ENCODE assay signal across 8 cellular contexts in genomic region chr3:187044206-187044605, GRCh38.
DNase-seq lines count a peak whose midpoint lies in the region; ATAC-seq lines count a peak whose summit lies in the region.

No MANE protein-coding gene starts in this region.

- intact Hi-C loops in CD4-positive, alpha-beta memory T cell (cut with micrococcal nuclease), result loop anchor here (5.0 kb wide), 2 partner anchors 37 to 112 kb away; partner anchors contain the start of gene ST6GAL1

- no peak for DNase-seq in CD4-positive, alpha-beta memory T cell
- DNase-seq in stimulated activated naive CD8-positive, alpha-beta T cell treated with anti-CD3 and anti-CD28 coated beads, Interleukin-15, amount 100 ng/mL, for 72 hours, result no peak
- DNase-seq in GF-D8 (lab: John Stamatoyannopoulos, UW), result no peak
- no peak for DNase-seq in activated CD4-positive, alpha-beta T cell treated with anti-CD3 and anti-CD28 coated beads, Interleukin-2, amount 50 U/mL, for 1 hour
- no peak for DNase-seq in DMS79 treated with DMSO at 0.1 percent for 48 hours (lab: John Stamatoyannopoulos, UW)

- H3K4me3 Mint-ChIP-seq in CD4-positive, alpha-beta memory T cell, result peak overlapping the region in 7 of 8 donors; percentile 20 to 73 (median 47)
- H3K4me3 Mint-ChIP-seq in activated T-helper 17 cell treated with anti-CD3 and anti-CD28 coated beads, Interleukin-2, amount 50 U/mL, for 72 hours, result peak overlapping the region; percentile 82
- peak overlapping the region; percentile 48 to 56 for H3K4me3 Mint-ChIP-seq in stimulated activated naive CD8-positive, alpha-beta T cell treated with anti-CD3 and anti-CD28 coated beads, Interleukin-15, amount 100 ng/mL, for 72 hours

- peaks cover 46% of the 10 kb centered on the region for H3K36me3 ChIP-seq in CD4-positive, alpha-beta memory T cell (ENCODE audit: insufficient read depth, low read length)

- H3K27me3 ChIP-seq in CD4-positive, alpha-beta memory T cell (ENCODE audit: insufficient read depth, low read length), result no peaks in the 10 kb centered on the region

- no peak overlapping the region for H3K4me3 ChIP-seq in CD4-positive, alpha-beta memory T cell (ENCODE audit: low read length in 2 of 2)

- no peaks in the 10 kb centered on the region for H3K27me3 Mint-ChIP-seq in CD4-positive, alpha-beta memory T cell
- H3K27me3 Mint-ChIP-seq in activated T-helper 17 cell treated with anti-CD3 and anti-CD28 coated beads, Interleukin-2, amount 50 U/mL, for 72 hours, result no peaks in the 10 kb centered on the region
- H3K27me3 Mint-ChIP-seq in stimulated activated naive CD8-positive, alpha-beta T cell treated with anti-CD3 and anti-CD28 coated beads, Interleukin-15, amount 100 ng/mL, for 72 hours, result no peaks in the 10 kb centered on the region

- H3K27ac Mint-ChIP-seq in CD4-positive, alpha-beta memory T cell, result peak overlapping the region in 6 of 7 donors; percentile 55 to 90 (median 81)
- H3K27ac Mint-ChIP-seq in activated T-helper 17 cell treated with anti-CD3 and anti-CD28 coated beads, Interleukin-2, amount 50 U/mL, for 72 hours, result peak overlapping the region; percentile 96
- peak overlapping the region; percentile 20 to 84 for H3K27ac Mint-ChIP-seq in stimulated activated naive CD8-positive, alpha-beta T cell treated with anti-CD3 and anti-CD28 coated beads, Interleukin-15, amount 100 ng/mL, for 72 hours

- H3K9me3 Mint-ChIP-seq in CD4-positive, alpha-beta memory T cell, result peaks cover 0 to 4% (median 0%) of the 10 kb centered on the region in 8 donors
- no peaks in the 10 kb centered on the region for H3K9me3 Mint-ChIP-seq in activated T-helper 17 cell treated with anti-CD3 and anti-CD28 coated beads, Interleukin-2, amount 50 U/mL, for 72 hours
- H3K9me3 Mint-ChIP-seq in stimulated activated naive CD8-positive, alpha-beta T cell treated with anti-CD3 and anti-CD28 coated beads, Interleukin-15, amount 100 ng/mL, for 72 hours, result peaks cover 0 to 6% of the 10 kb centered on the region in 2 donors

- peaks cover 80 to 86% of the 10 kb centered on the region in 2 donors for H3K36me3 Mint-ChIP-seq in CD4-positive, alpha-beta memory T cell
- H3K36me3 Mint-ChIP-seq in activated T-helper 17 cell treated with anti-CD3 and anti-CD28 coated beads, Interleukin-2, amount 50 U/mL, for 72 hours (ENCODE audit: low read depth), result peaks cover 99% of the 10 kb centered on the region

- H3K4me1 ChIP-seq in CD4-positive, alpha-beta memory T cell (ENCODE audit: insufficient read depth, low read length), result peaks cover 92% of the 10 kb centered on the region

- no peaks in the 10 kb centered on the region for H3K9me3 ChIP-seq in CD4-positive, alpha-beta memory T cell (ENCODE audit: control insufficient read depth in 1 of 2, low read length in 2 of 2)

- H3K4me1 Mint-ChIP-seq in CD4-positive, alpha-beta memory T cell, result peaks cover 62 to 99% (median 87%) of the 10 kb centered on the region in 4 donors
- peaks cover 65% of the 10 kb centered on the region for H3K4me1 Mint-ChIP-seq in activated T-helper 17 cell treated with anti-CD3 and anti-CD28 coated beads, Interleukin-2, amount 50 U/mL, for 72 hours
- H3K4me1 Mint-ChIP-seq in stimulated activated naive CD8-positive, alpha-beta T cell treated with anti-CD3 and anti-CD28 coated beads, Interleukin-15, amount 100 ng/mL, for 72 hours, result peaks cover 95% of the 10 kb centered on the region

- CTCF ChIA-PET in CD4-positive, alpha-beta memory T cell (lab: Charles Lee; ENCODE audit: partially characterized antibody), result interaction anchor here (1.0 to 2.2 kb wide), 4 partner anchors 17 to 194 kb away, joined by 3 to 10 read pairs (median 4); no protein-coding TSS in a partner anchor

- POLR2A ChIA-PET in CD4-positive, alpha-beta memory T cell (lab: Charles Lee; ENCODE audit: partially characterized antibody), result interaction anchor here (1.0 to 10.4 kb wide), 5 partner anchors 14 to 217 kb away, joined by 3 to 176 read pairs (median 3); no protein-coding TSS in a partner anchor

- ATAC-seq in GM19372 (IDR thresholded peaks at IDR 0.05; ENCODE audit: low read depth, unreplicated experiment) (peak; percentile 58), HG03378 (IDR thresholded peaks at IDR 0.05; ENCODE audit: unreplicated experiment) (peak; percentile 47)
- ATAC-seq in activated T-helper 17 cell treated with anti-CD3 and anti-CD28 coated beads, Interleukin-2, amount 50 U/mL, for 72 hours (replicated peaks), result peak; percentile 13
- no peak for ATAC-seq in stimulated activated naive CD8-positive, alpha-beta T cell treated with anti-CD3 and anti-CD28 coated beads, Interleukin-15, amount 100 ng/mL, for 72 hours

- no peak overlapping the region for H3K27ac ChIP-seq in CD4-positive, alpha-beta memory T cell (ENCODE audit: low read depth, low read length)
